8 cellular contexts compared by ENCODE assay signal in genomic region chr19:40089462-40089861, GRCh38. TPM values are rescaled to one million over a fixed set of nuclear protein-coding genes. Genes with fewer than 3 reads are reported as not detected.
DNase-seq lines count a peak whose midpoint lies in the region; ATAC-seq and TF ChIP-seq lines count a peak whose summit lies in the region.

No MANE protein-coding gene starts in this region.

- no TSS peak for BruUV-seq in PC-9 (replicated peaks; lab: Mats Ljungman, UMichigan)

- no peak for ATAC-seq in HG03469 (IDR thresholded peaks at IDR 0.05; ENCODE audit: unreplicated experiment)

- intact Hi-C loops in PC-9 (cut with micrococcal nuclease; ENCODE audit: unreplicated experiment), result no loop called here

- H3K4me1 ChIP-seq in PC-9 (replicated peaks; ENCODE audit: insufficient read depth) (peaks cover 14% of the 10 kb centered on the region), neutrophil (ENCODE audit: control insufficient read depth in 1 of 2, insufficient read depth in 1 of 2, low read depth in 1 of 2, low read length in 1 of 2) (peaks cover 33 to 48% of the 10 kb centered on the region in 2 experiments)

- H3K9me2 ChIP-seq in PC-9 (ENCODE audit: insufficient read depth), result no peaks in the 10 kb centered on the region

- no peak overlapping the region for H3K27ac ChIP-seq in PC-9
- peak overlapping the region; percentile 90 for H3K27ac ChIP-seq in neutrophil

- CTCF ChIA-PET in PC-9 (lab: Charles Lee), result no interaction called here

- POLR2A ChIA-PET in PC-9 (lab: Charles Lee; ENCODE audit: unreplicated experiment), result no interaction called here

- DNase-seq in Caki2 (ENCODE audit: low read depth) (peak; percentile 23), PC-9 (no peak), epithelial cell of proximal tubule (ENCODE audit: low read depth) (no peak), NCI-H345 treated with DMSO at 0.1 percent for 48 hours (lab: John Stamatoyannopoulos, UW; ENCODE audit: unreplicated experiment) (no peak), NCI-H1436 treated with DMSO at 0.1 percent for 48 hours (lab: John Stamatoyannopoulos, UW) (no peak), NAMALWA (ENCODE audit: low spot score) (no peak)

- H3K9me3 ChIP-seq in PC-9 (ENCODE audit: insufficient read depth, low read depth) (no peaks in the 10 kb centered on the region), neutrophil (no peaks in the 10 kb centered on the region)

- peaks cover 20% of the 10 kb centered on the region for H3F3A ChIP-seq in PC-9 (ENCODE audit: insufficient read depth, low read depth)

- no peak overlapping the region for H2AFZ ChIP-seq in PC-9

- TF ChIP-seq CTCF in PC-9 (conservative IDR thresholded peaks at IDR 0.05) (no peak), epithelial cell of proximal tubule (conservative IDR thresholded peaks at IDR 0.05; ENCODE audit: low read depth, low read length) (no peak), neutrophil (IDR thresholded peaks at IDR 0.05) (no peak)

- H3K36me3 ChIP-seq in PC-9 (ENCODE audit: low read depth), result no peaks in the 10 kb centered on the region; the same call in 1 of the 2 replicates
- H3K36me3 ChIP-seq in neutrophil, result no peaks in the 10 kb centered on the region

- H4K20me1 ChIP-seq in PC-9 (ENCODE audit: insufficient read depth), result no peaks in the 10 kb centered on the region

- peak overlapping the region; percentile 91 for H3K4me2 ChIP-seq in PC-9

- H3K27me3 ChIP-seq in PC-9 (ENCODE audit: insufficient read depth, low read depth) (no peaks in the 10 kb centered on the region), neutrophil (peaks cover 23% of the 10 kb centered on the region)

- H3K79me2 ChIP-seq in PC-9 (ENCODE audit: low read depth), result peaks cover 27% of the 10 kb centered on the region; the same call in 1 of the 2 replicates

- in situ Hi-C loops in Caki2 (cut with HindIII; ENCODE audit: low pct_unique_long_range_greater_than_20kb, low sequenced_read_pairs), result no loop called here

- H3K4me3 ChIP-seq in PC-9, result peak overlapping the region; percentile 91
- H3K4me3 ChIP-seq in epithelial cell of proximal tubule (ENCODE audit: low read depth, low read length), result peak overlapping the region; percentile 95
- peak overlapping the region; percentile 76 to 97 for H3K4me3 ChIP-seq in neutrophil (ENCODE audit: low read depth in 1 of 2, low read length in 1 of 2)

RNA-seq across cellular contexts. Expression of gene ZNF780A, which starts 1.3 kb away (rescaled TPM):
- total RNA-seq in Caki2 (2014; rRNA removed; shearing (Covaris generic); ENCODE audit: low replicate concordance), result 14.7 and 41.9 TPM in 2 replicates
- total RNA-seq in PC-9 (2021), result 14.6 and 15.5 TPM in 2 replicates
- 6.9 and 12.5 TPM in 2 replicates for total RNA-seq in epithelial cell of proximal tubule

RNA-seq across cellular contexts. Expression of gene ZNF780B, which starts 33.4 kb away (rescaled TPM):
- total RNA-seq in Caki2 (2014; rRNA removed; shearing (Covaris generic); ENCODE audit: low replicate concordance), result 1.9 and 3.1 TPM in 2 replicates
- total RNA-seq in PC-9 (2021) (13.1 and 20.0 TPM in 2 replicates), epithelial cell of proximal tubule (5.6 and 21.4 TPM in 2 replicates)
